Comparison of ENCODE assay signal across 16 cellular contexts in the genomic region with DNA sequence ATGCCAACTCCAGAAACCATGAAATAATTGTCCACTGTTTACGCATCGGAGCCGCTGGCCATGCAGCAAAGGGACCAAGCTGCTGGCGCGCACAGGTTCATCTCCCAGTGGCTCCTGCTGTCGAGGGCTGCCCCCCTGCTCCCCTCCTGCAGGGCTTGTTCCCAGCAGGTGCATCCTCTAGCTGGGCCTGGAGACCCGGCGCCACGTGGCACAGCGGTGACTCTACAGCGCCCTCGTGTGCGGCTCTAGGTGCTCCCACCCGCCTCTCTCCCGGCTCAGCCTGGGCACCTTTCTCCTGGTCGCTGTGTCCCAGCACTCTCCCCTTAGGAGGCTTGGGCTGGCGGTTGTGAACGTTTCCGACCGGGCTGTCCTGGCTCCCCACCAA. TPM values are rescaled to one million over a fixed set of nuclear protein-coding genes. Genes with fewer than 3 reads are reported as not detected.
DNase-seq lines count a peak whose midpoint lies in the region; ATAC-seq, FAIRE-seq and TF ChIP-seq lines count a peak whose summit lies in the region.
"Had no signal": no experiment of that assay in that cellular context is flagged by ENCODE, and none has a peak within 500 bp of the region (broad histone marks: within the 10 kb centered on the region; RNA-seq: fewer than 3 reads in every experiment).

No MANE protein-coding gene starts in this region.

- TF ChIP-seq CTCF in HepG2 (CRISPR knock-in tag; IDR thresholded peaks at IDR 0.05) = peak; percentile 28; the same call in 1 of the 2 replicates
- TF ChIP-seq CTCF in right lobe of liver (IDR thresholded peaks at IDR 0.05) = no peak
- no peak for TF ChIP-seq CTCF in chondrocyte (IDR thresholded peaks at IDR 0.05)
- TF ChIP-seq CTCF in natural killer cell (IDR thresholded peaks at IDR 0.05) = no peak

- H3K79me2 ChIP-seq in HepG2 (ENCODE audit: insufficient read depth, low read length) = no peaks in the 10 kb centered on the region

- 85% methylated on average over 16 of the region's 20 CpGs for WGBS in HepG2 (ENCODE audit: low lambda C conversion rate)
- WGBS in right lobe of liver (ENCODE audit: insufficient coverage, low coverage, low lambda C conversion rate, missing lambda C conversion rate) = 100% methylated on average over 3 of the region's 20 CpGs

- H2AFZ ChIP-seq in HepG2 (ENCODE audit: low read length) = no peak overlapping the region

- H3K27ac ChIP-seq in HepG2 (ENCODE audit: extremely low read length, insufficient read depth, low read length) (no peak overlapping the region), right lobe of liver (no peak overlapping the region)

- DNase-seq in HepG2 (ENCODE audit: low spot score) (no peak), right lobe of liver (no peak), chondrocyte (ENCODE audit: low spot score) (peak; percentile 81), UCSD-AML1 (lab: John Stamatoyannopoulos, UW; ENCODE audit: unreplicated experiment) (no peak), natural killer cell (no peak)
- DNase-seq: CD8-positive, alpha-beta memory T cell; DMS 273 treated with DMSO at 0.1 percent for 48 hours; NCI-H1048; NCI-H187 treated with DMSO at 0.1 percent for 48 hours; NCI-H2171 treated with DMSO at 0.1 percent for 48 hours; OCI-M1 had no signal

- H3K36me3 ChIP-seq in HepG2 (replicated peaks in 1 of 2; ENCODE audit: control insufficient read depth in 1 of 2, insufficient read depth in 2 of 2, low read length in 2 of 2) = no peaks in the 10 kb centered on the region
- H3K36me3 ChIP-seq in right lobe of liver = no peaks in the 10 kb centered on the region

- POLR2A ChIA-PET in HepG2 (lab: Yijun Ruan, JAX) = interaction anchor here (2.2 kb wide), 1 partner anchor 14 kb away, joined by 9 read pairs; no protein-coding TSS in a partner anchor

- no peak for TF ChIP-seq RAD21 in HepG2 (CRISPR knock-in tag; IDR thresholded peaks at IDR 0.05)

- no peak overlapping the region for H3K4me2 ChIP-seq in HepG2 (ENCODE audit: low read depth, low read length)

- TF ChIP-seq EP300 in HepG2 (IDR thresholded peaks at IDR 0.05; ENCODE audit: low read depth in 2 of 2, low read length in 2 of 2) (no peak), HepG2 (CRISPR knock-in tag; IDR thresholded peaks at IDR 0.05; ENCODE audit: borderline replicate concordance) (no peak)

- no peaks in the 10 kb centered on the region for H3K9me3 Mint-ChIP-seq in IgD-negative memory B cell
- peaks cover 3% of the 10 kb centered on the region for H3K9me3 Mint-ChIP-seq in chondrocyte (ENCODE audit: low read depth)
- peaks cover 10% of the 10 kb centered on the region for H3K9me3 Mint-ChIP-seq in stimulated activated memory B cell treated with anti-CD40 and anti-IgM and Interleukin-4, amounts not matched to agents 10 μg/mL and 1 μg/mL and 100 μg/mL, for 72 hours
- no peaks in the 10 kb centered on the region for H3K9me3 Mint-ChIP-seq in natural killer cell

- in situ Hi-C loops in HepG2 (cut with HindIII; ENCODE audit: extremely low pct_ligation_motif_present, low pct_unique_long_range_greater_than_20kb) = loop anchor here (5.0 to 10.0 kb wide), 2 partner anchors 55 to 173 kb away; no protein-coding TSS in a partner anchor

- peak overlapping the region in 3 of 4 donors; percentile 16 to 77 (median 65) for H3K4me3 Mint-ChIP-seq in IgD-negative memory B cell
- no peak overlapping the region for H3K4me3 Mint-ChIP-seq in chondrocyte (ENCODE audit: unreplicated experiment)
- no peak overlapping the region for H3K4me3 Mint-ChIP-seq in stimulated activated memory B cell treated with anti-CD40 and anti-IgM and Interleukin-4, amounts not matched to agents 10 μg/mL and 1 μg/mL and 100 μg/mL, for 72 hours
- no peak overlapping the region for H3K4me3 Mint-ChIP-seq in natural killer cell
- H3K4me3 Mint-ChIP-seq: CD8-positive, alpha-beta memory T cell; T-helper 1 cell treated with Interleukin-12 subunit alpha and Interleukin-12 subunit beta and Interleukin-4 antibody, amounts not matched to agents 30 μg/mL and 1 μg/mL, for 36 hours had no signal

- TF ChIP-seq POLR2A in HepG2 (IDR thresholded peaks at IDR 0.05; ENCODE audit: insufficient read depth in 1 of 2, low read depth in 2 of 2, low read length in 2 of 2) (no peak), right lobe of liver (IDR thresholded peaks at IDR 0.05) (no peak)

- H3K27me3 ChIP-seq in HepG2 (ENCODE audit: control insufficient read depth in 1 of 2, insufficient read depth in 2 of 2, low read length in 2 of 2) (peaks cover 7 to 21% of the 10 kb centered on the region in 2 experiments; a peak in 3 of 5 replicates), right lobe of liver (no peaks in the 10 kb centered on the region)

- CTCF ChIA-PET in HepG2 (lab: Yijun Ruan, JAX; ENCODE audit: low intra/inter-chr PET ratio, low total read pairs) = interaction anchor here (2.7 kb wide), 1 partner anchor 57 kb away, joined by 31 read pairs; no protein-coding TSS in a partner anchor

- peaks cover 44% of the 10 kb centered on the region for H3K4me1 ChIP-seq in HepG2 (ENCODE audit: insufficient read depth, low read length)
- H3K4me1 ChIP-seq in right lobe of liver = peaks cover 0 to 23% (median 3%) of the 10 kb centered on the region in 4 donors

- H3K9me3 ChIP-seq in HepG2 (ENCODE audit: low read length) (peaks cover 16% of the 10 kb centered on the region), right lobe of liver (no peaks in the 10 kb centered on the region)

- H4K20me1 ChIP-seq in HepG2 (ENCODE audit: insufficient read depth, low read length) = no peaks in the 10 kb centered on the region

- ATAC-seq in HepG2 = no peak
- no peak for ATAC-seq in right lobe of liver
- no peak for ATAC-seq in stimulated activated memory B cell treated with anti-CD40 and anti-IgM and Interleukin-4, amounts not matched to agents 10 μg/mL and 1 μg/mL and 100 μg/mL, for 72 hours
- no peak for ATAC-seq in natural killer cell
- ATAC-seq in GM21529 (IDR thresholded peaks at IDR 0.05; ENCODE audit: unreplicated experiment) = no peak
- ATAC-seq: HCT116 had no signal

- no peaks in the 10 kb centered on the region for H3K27me3 Mint-ChIP-seq in IgD-negative memory B cell
- no peaks in the 10 kb centered on the region for H3K27me3 Mint-ChIP-seq in chondrocyte (ENCODE audit: low read depth)
- no peaks in the 10 kb centered on the region for H3K27me3 Mint-ChIP-seq in stimulated activated memory B cell treated with anti-CD40 and anti-IgM and Interleukin-4, amounts not matched to agents 10 μg/mL and 1 μg/mL and 100 μg/mL, for 72 hours
- peaks cover 20 to 24% of the 10 kb centered on the region in 2 donors for H3K27me3 Mint-ChIP-seq in natural killer cell (ENCODE audit: low read depth in 2 of 2)

- H3K4me3 ChIP-seq in HepG2 (replicated peaks in 1 of 3; ENCODE audit: insufficient read depth in 1 of 3, low read depth in 2 of 3, low read length in 3 of 3) = no peak overlapping the region
- no peak overlapping the region for H3K4me3 ChIP-seq in right lobe of liver

- H3K4me1 Mint-ChIP-seq in IgD-negative memory B cell (peaks cover 23 to 36% (median 25%) of the 10 kb centered on the region in 3 donors), chondrocyte (ENCODE audit: low read depth) (peaks cover 13% of the 10 kb centered on the region), natural killer cell (peaks cover 0 to 5% of the 10 kb centered on the region in 2 donors)
- H3K4me1 Mint-ChIP-seq in stimulated activated memory B cell treated with anti-CD40 and anti-IgM and Interleukin-4, amounts not matched to agents 10 μg/mL and 1 μg/mL and 100 μg/mL, for 72 hours = peaks cover 59% of the 10 kb centered on the region

- no peak for FAIRE-seq in HepG2 (lab: Jason Lieb, UNC)

- H3K9ac ChIP-seq in HepG2 (ENCODE audit: insufficient read depth, low read depth, low read length) = no peak overlapping the region

- H3K36me3 Mint-ChIP-seq in IgD-negative memory B cell = no peaks in the 10 kb centered on the region
- H3K36me3 Mint-ChIP-seq in chondrocyte (ENCODE audit: low read depth) = peaks cover 2% of the 10 kb centered on the region
- peaks cover 16% of the 10 kb centered on the region for H3K36me3 Mint-ChIP-seq in stimulated activated memory B cell treated with anti-CD40 and anti-IgM and Interleukin-4, amounts not matched to agents 10 μg/mL and 1 μg/mL and 100 μg/mL, for 72 hours
- H3K36me3 Mint-ChIP-seq in natural killer cell = no peaks in the 10 kb centered on the region
- H3K36me3 Mint-ChIP-seq: CD8-positive, alpha-beta memory T cell had no signal

- no TSS peak for BruUV-seq in HepG2 (replicated peaks; lab: Mats Ljungman, UMichigan)

- intact Hi-C loops in HepG2 (cut with micrococcal nuclease; ENCODE audit: unreplicated experiment) (loop anchor here (5.0 kb wide), 1 partner anchor 35 kb away; a partner anchor contains a TSS), right lobe of liver (cut with DNase I) (loop anchor here (5.0 kb wide), 2 partner anchors 55 to 60 kb away; no protein-coding TSS in a partner anchor), natural killer cell (cut with micrococcal nuclease) (no loop called here)

- H3K27ac Mint-ChIP-seq in IgD-negative memory B cell = peak overlapping the region in 1 of 3 donors; percentile 51
- no peak overlapping the region for H3K27ac Mint-ChIP-seq in chondrocyte (ENCODE audit: unreplicated experiment)
- H3K27ac Mint-ChIP-seq in stimulated activated memory B cell treated with anti-CD40 and anti-IgM and Interleukin-4, amounts not matched to agents 10 μg/mL and 1 μg/mL and 100 μg/mL, for 72 hours = peak overlapping the region; percentile 76
- H3K27ac Mint-ChIP-seq in natural killer cell = no peak overlapping the region
- H3K27ac Mint-ChIP-seq: CD8-positive, alpha-beta memory T cell; T-helper 1 cell treated with Interleukin-12 subunit alpha and Interleukin-12 subunit beta and Interleukin-4 antibody, amounts not matched to agents 30 μg/mL and 1 μg/mL, for 36 hours had no signal

RNA-seq across cellular contexts. Expression of a gene that starts 37.5 kb away (rescaled TPM):
- total RNA-seq in HepG2 (2016; rRNA removed; fragmentation: Illumina TruSeq; extraction: Trizol) = 16.4 and 18.1 TPM in 2 replicates
- 11.2 and 14.6 TPM in 2 replicates for total RNA-seq in HepG2 (2016; cell fraction: cytosol; rRNA removed; fragmentation: Illumina TruSeq; extraction: Trizol; ENCODE audit: low read depth)
- total RNA-seq in HepG2 (2016; cell fraction: insoluble cytoplasmic fraction; rRNA removed; fragmentation: Illumina TruSeq; extraction: Trizol) = 17.0 and 18.3 TPM in 2 replicates
- 23.4 and 24.7 TPM in 2 replicates for total RNA-seq in HepG2 (2016; cell fraction: membrane; rRNA removed; fragmentation: Illumina TruSeq; extraction: Trizol)
- total RNA-seq in HepG2 (2016; cell fraction: nucleus; rRNA removed; fragmentation: Illumina TruSeq; extraction: Trizol) = 17.7 and 25.0 TPM in 2 replicates
- 26.4 and 33.4 TPM in 2 replicates for polyA plus RNA-seq in HepG2 (2011; rRNA removed)
- polyA plus RNA-seq in HepG2 (2011; cell fraction: cytosol; rRNA removed) = 14.8 and 26.4 TPM in 2 replicates
- polyA plus RNA-seq in HepG2 (2011; cell fraction: nucleus; rRNA removed) = 229 and 296 TPM in 2 replicates
- 28.4 and 33.9 TPM in 2 replicates for polyA plus RNA-seq in HepG2 (2012)
- polyA plus RNA-seq in HepG2 (2016; cell fraction: cytosol; fragmentation: Illumina TruSeq; extraction: Trizol; ENCODE audit: low read depth) = 13.6 and 14.2 TPM in 2 replicates
- polyA plus RNA-seq in HepG2 (2016; cell fraction: insoluble cytoplasmic fraction; fragmentation: Illumina TruSeq; extraction: Trizol; ENCODE audit: low read depth) = 20.2 and 25.5 TPM in 2 replicates
- polyA plus RNA-seq in HepG2 (2016; cell fraction: membrane; fragmentation: Illumina TruSeq; extraction: Trizol; ENCODE audit: low read depth) = 17.5 and 20.7 TPM in 2 replicates
- 61.5 and 67.7 TPM in 2 replicates for polyA plus RNA-seq in HepG2 (2016; cell fraction: nucleus; fragmentation: Illumina TruSeq; extraction: Trizol; ENCODE audit: insufficient read depth, low read depth)
- 34.0 and 46.7 TPM in 2 replicates for polyA minus RNA-seq in HepG2 (2011; rRNA and poly(A)+ RNA removed; ENCODE audit: low replicate concordance)
- polyA minus RNA-seq in HepG2 (2011; cell fraction: cytosol; rRNA and poly(A)+ RNA removed) = 23.8 and 25.1 TPM in 2 replicates
- polyA minus RNA-seq in HepG2 (2011; cell fraction: nucleus; rRNA and poly(A)+ RNA removed) = 29.2 and 32.3 TPM in 2 replicates
- total RNA-seq in right lobe of liver = 10 to 100 TPM; 47.5 to 98.2 (median 71.4) TPM
- polyA plus RNA-seq in IgD-negative memory B cell = 10.8 TPM
- total RNA-seq in chondrocyte = 117 to 152 TPM (median 121 TPM) in 3 replicates
- 10 to 100 TPM; 12.7 to 21.9 (median 15.3) TPM for total RNA-seq in natural killer cell

RNA-seq across cellular contexts. Expression of a gene that starts 47.3 kb away (rescaled TPM):
- not detected in 2 replicates for total RNA-seq in HepG2 (2016; rRNA removed; fragmentation: Illumina TruSeq; extraction: Trizol)
- not detected in 2 replicates for total RNA-seq in HepG2 (2016; cell fraction: cytosol; rRNA removed; fragmentation: Illumina TruSeq; extraction: Trizol; ENCODE audit: low read depth)
- not detected in 2 replicates for total RNA-seq in HepG2 (2016; cell fraction: insoluble cytoplasmic fraction; rRNA removed; fragmentation: Illumina TruSeq; extraction: Trizol)
- not detected in 2 replicates for total RNA-seq in HepG2 (2016; cell fraction: membrane; rRNA removed; fragmentation: Illumina TruSeq; extraction: Trizol)
- not detected in 2 replicates for total RNA-seq in HepG2 (2016; cell fraction: nucleus; rRNA removed; fragmentation: Illumina TruSeq; extraction: Trizol)
- polyA plus RNA-seq in HepG2 (2011; rRNA removed) = not detected in 2 replicates
- polyA plus RNA-seq in HepG2 (2011; cell fraction: cytosol; rRNA removed) = not detected in 2 replicates
- polyA plus RNA-seq in HepG2 (2011; cell fraction: nucleus; rRNA removed) = not detected in 2 replicates
- polyA plus RNA-seq in HepG2 (2012) = not detected in 2 replicates
- polyA plus RNA-seq in HepG2 (2016; cell fraction: cytosol; fragmentation: Illumina TruSeq; extraction: Trizol; ENCODE audit: low read depth) = not detected in 2 replicates
- not detected in 2 replicates for polyA plus RNA-seq in HepG2 (2016; cell fraction: insoluble cytoplasmic fraction; fragmentation: Illumina TruSeq; extraction: Trizol; ENCODE audit: low read depth)
- not detected in 2 replicates for polyA plus RNA-seq in HepG2 (2016; cell fraction: membrane; fragmentation: Illumina TruSeq; extraction: Trizol; ENCODE audit: low read depth)
- not detected in 2 replicates for polyA plus RNA-seq in HepG2 (2016; cell fraction: nucleus; fragmentation: Illumina TruSeq; extraction: Trizol; ENCODE audit: insufficient read depth, low read depth)
- 0.28 TPM in 1 of 2 replicates, not detected in the other for polyA minus RNA-seq in HepG2 (2011; rRNA and poly(A)+ RNA removed; ENCODE audit: low replicate concordance)
- not detected in 2 replicates for polyA minus RNA-seq in HepG2 (2011; cell fraction: cytosol; rRNA and poly(A)+ RNA removed)
- not detected in 2 replicates for polyA minus RNA-seq in HepG2 (2011; cell fraction: nucleus; rRNA and poly(A)+ RNA removed)
- total RNA-seq in right lobe of liver = under 1 TPM in 2 of 6 experiments, not detected in 4; 0.17 to 0.18 TPM
- polyA plus RNA-seq in IgD-negative memory B cell = not detected
- total RNA-seq in chondrocyte = 0.54 to 1.2 TPM (median 0.75 TPM) in 3 replicates
- not detected for total RNA-seq in natural killer cell
- polyA plus RNA-seq: CD8-positive, alpha-beta memory T cell had no signal

Comparison
In these comparisons a context has a peak if more than half of its experiments do, and no peak if none do; other contexts are left out.
1. H3K4me3 Mint-ChIP-seq: peak in IgD-negative memory B cell (3 of 4); none in chondrocyte (single experiment), stimulated activated memory B cell treated with anti-CD40 and anti-IgM and Interleukin-4, amounts not matched to agents 10 μg/mL and 1 μg/mL and 100 μg/mL, for 72 hours (single experiment) and natural killer cell (single experiment).